7 cellular contexts compared by ENCODE assay signal in the genomic region with DNA sequence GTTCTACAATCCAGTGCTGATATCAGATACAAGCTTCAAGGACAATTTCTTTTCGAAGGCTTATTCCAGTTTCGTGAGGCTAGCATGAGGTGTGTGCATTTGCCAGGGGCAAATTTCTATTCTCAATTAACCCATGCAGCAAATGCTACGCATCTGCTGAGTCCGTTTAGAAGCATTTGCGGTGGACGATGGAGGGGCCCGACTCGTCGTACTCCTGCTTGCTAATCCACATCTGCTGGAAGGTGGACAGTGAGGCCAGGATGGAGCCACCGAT. TPM values are rescaled to one million over a fixed set of nuclear protein-coding genes. Genes with fewer than 3 reads are reported as not detected.
A peak's percentile ranks its signal among the peaks of the same experiment; 100 is the strongest.
DNase-seq lines count a peak whose midpoint lies in the region; FAIRE-seq and TF ChIP-seq lines count a peak whose summit lies in the region.

No MANE protein-coding gene starts in this region.

- H3K27ac Mint-ChIP-seq in activated naive CD8-positive, alpha-beta T cell = peak overlapping the region; percentile 95

- H3K36me3 Mint-ChIP-seq in activated naive CD8-positive, alpha-beta T cell = peaks cover 27% of the 10 kb centered on the region

- H3K9me3 ChIP-seq in HUES64 (ENCODE audit: insufficient read depth, low read depth, low read length) = no peaks in the 10 kb centered on the region
- peaks cover 2% of the 10 kb centered on the region for H3K9me3 ChIP-seq in keratinocyte (ENCODE audit: control insufficient read depth, low read depth, low read length)
- no peaks in the 10 kb centered on the region for H3K9me3 ChIP-seq in stomach

- H2AFZ ChIP-seq in keratinocyte (ENCODE audit: control insufficient read depth, low read length) = no peak overlapping the region

- H3K79me2 ChIP-seq in keratinocyte (ENCODE audit: control insufficient read depth, insufficient read depth, low read length) = peaks cover 26% of the 10 kb centered on the region

- peak overlapping the region; percentile 91; the same call in 1 of the 2 replicates for H3K27ac ChIP-seq in HUES64 (ENCODE audit: low read depth, low read length)
- peak overlapping the region; percentile 14 for H3K27ac ChIP-seq in keratinocyte (ENCODE audit: control insufficient read depth, insufficient read depth, low read length)
- peak overlapping the region; percentile 93 to 100 (median 100) for H3K27ac ChIP-seq in stomach

- DNase-seq in keratinocyte (ENCODE audit: low read depth, low spot score) = no peak
- DNase-seq in stomach = no peak
- DNase-seq in central memory CD4-positive, alpha-beta T cell = no peak
- no peak for DNase-seq in NCI-H2196 (lab: John Stamatoyannopoulos, UW; ENCODE audit: unreplicated experiment)
- DNase-seq in NCI-H1436 treated with DMSO at 0.1 percent for 48 hours (lab: John Stamatoyannopoulos, UW) = no peak

- H3K27me3 Mint-ChIP-seq in activated naive CD8-positive, alpha-beta T cell = no peaks in the 10 kb centered on the region

- intact Hi-C loops in stomach (cut with DNase I; ENCODE audit: low total_unique reads) = no loop called here

- peaks cover 36% of the 10 kb centered on the region for H3K36me3 ChIP-seq in HUES64 (ENCODE audit: insufficient read depth, low read length)
- peaks cover 20 to 29% of the 10 kb centered on the region in 2 experiments for H3K36me3 ChIP-seq in keratinocyte (ENCODE audit: control insufficient read depth in 2 of 2, extremely low read depth in 1 of 2, insufficient read depth in 2 of 2, low read length in 2 of 2)
- H3K36me3 ChIP-seq in stomach = peaks cover 29 to 40% (median 36%) of the 10 kb centered on the region in 4 donors

- H3K4me2 ChIP-seq in keratinocyte (ENCODE audit: control insufficient read depth, extremely low read depth, insufficient read depth, low read depth, low read length) = peak overlapping the region; percentile 87

- no peaks in the 10 kb centered on the region for H3K9me1 ChIP-seq in keratinocyte (ENCODE audit: control insufficient read depth, extremely low read depth, insufficient read depth, low read length)

- peak overlapping the region; percentile 96 for H3K4me3 Mint-ChIP-seq in activated naive CD8-positive, alpha-beta T cell

- no peaks in the 10 kb centered on the region for H3K9me3 Mint-ChIP-seq in activated naive CD8-positive, alpha-beta T cell (ENCODE audit: low read depth)

- peaks cover 22% of the 10 kb centered on the region for H3K4me1 Mint-ChIP-seq in activated naive CD8-positive, alpha-beta T cell (ENCODE audit: low read depth)

- TF ChIP-seq EP300 in stomach (IDR thresholded peaks at IDR 0.05) = no peak

- dilution Hi-C loops in keratinocyte (cut with MboI; ENCODE audit: extremely low pct_ligation_motif_present, low sequenced_read_pairs) = no loop called here

- H3K4me3 ChIP-seq in HUES64 (ENCODE audit: low read length) (peak overlapping the region; percentile 98), keratinocyte (ENCODE audit: control insufficient read depth in 2 of 3, extremely low read depth in 1 of 3, insufficient read depth in 2 of 3, low read depth in 1 of 3, low read length in 3 of 3) (peak overlapping the region; percentile 80 to 98 (median 97)), stomach (peak overlapping the region; percentile 79 to 97 (median 89))

- WGBS in HUES64 = 17% methylated on average over 10 of the region's 10 CpGs
- 0 to 4% (median 2%) methylated on average over 9 to 10 of the region's 10 CpGs for WGBS in stomach, 5 donors

- H4K20me1 ChIP-seq in keratinocyte (ENCODE audit: control insufficient read depth, extremely low read depth, insufficient read depth, low read length) = peaks cover 37% of the 10 kb centered on the region

- peak overlapping the region; percentile 98 for H3K9ac ChIP-seq in HUES64 (ENCODE audit: low read depth, low read length)
- H3K9ac ChIP-seq in keratinocyte (ENCODE audit: control insufficient read depth, extremely low read depth, insufficient read depth, low read length) = peak overlapping the region; percentile 79

- TF ChIP-seq CTCF in keratinocyte (optimal IDR thresholded peaks at IDR 0.05 in 1 of 3, IDR thresholded peaks at IDR 0.05 in 1 of 3, conservative IDR thresholded peaks at IDR 0.05 in 1 of 3; ENCODE audit: extremely low read depth in 1 of 3, insufficient read depth in 2 of 3, low read length in 3 of 3) (no peak), stomach (IDR thresholded peaks at IDR 0.05) (no peak)

- no peak for FAIRE-seq in keratinocyte (lab: Jason Lieb, UNC)

- H3K27me3 ChIP-seq in HUES64 (ENCODE audit: insufficient read depth, low read length) (no peaks in the 10 kb centered on the region), keratinocyte (ENCODE audit: control insufficient read depth, extremely low read depth, insufficient read depth, low read length) (no peaks in the 10 kb centered on the region), stomach (no peaks in the 10 kb centered on the region)

- no peak for TF ChIP-seq POLR2A in stomach (IDR thresholded peaks at IDR 0.05)

- peaks cover 2% of the 10 kb centered on the region; the same call in 1 of the 2 replicates for H3K4me1 ChIP-seq in HUES64 (ENCODE audit: insufficient read depth, low read length)
- H3K4me1 ChIP-seq in keratinocyte (ENCODE audit: control insufficient read depth, extremely low read depth, insufficient read depth, low read length) = peaks cover 6% of the 10 kb centered on the region
- H3K4me1 ChIP-seq in stomach = peaks cover 6 to 50% (median 32%) of the 10 kb centered on the region in 4 donors

RNA-seq across cellular contexts. Expression of gene ACTG1, which starts 2.1 kb away (rescaled TPM):
- 2,066 TPM for polyA plus RNA-seq in HUES64 (2013, experiment 1 of 2)
- 2,328 TPM for polyA plus RNA-seq in HUES64 (2013, experiment 2 of 2)
- 1,003 to 6,215 TPM (median 1,867 TPM) in 3 replicates for polyA plus RNA-seq in keratinocyte
- 5,158 TPM for polyA plus RNA-seq in keratinocyte (2011; ENCODE audit: low read depth)
- polyA plus RNA-seq in keratinocyte (2011; cell fraction: cytosol; rRNA removed) = 3,252 and 7,102 TPM in 2 replicates
- 2,825 and 3,350 TPM in 2 replicates for polyA plus RNA-seq in keratinocyte (2011; cell fraction: nucleus; rRNA removed)
- polyA plus RNA-seq in keratinocyte (2012; ENCODE audit: low replicate concordance) = 3,253 and 4,565 TPM in 2 replicates
- 1,155 to 10,422 TPM (median 1,781 TPM) in 3 replicates for polyA minus RNA-seq in keratinocyte
- polyA minus RNA-seq in keratinocyte (2011; cell fraction: cytosol; rRNA and poly(A)+ RNA removed) = 2,831 TPM
- polyA minus RNA-seq in keratinocyte (2011; cell fraction: nucleus; rRNA and poly(A)+ RNA removed) = 951 and 1,249 TPM in 2 replicates
- 1,000 to 10,000 TPM in 4 of 5 donors, 100 to 1,000 TPM in 1; 978 to 2,952 (median 1,777) TPM for total RNA-seq in stomach
- polyA plus RNA-seq in stomach = 1,000 to 10,000 TPM; 1,866 to 2,457 (median 2,070) TPM

RNA-seq across cellular contexts. Expression of gene FSCN2, which starts 17.7 kb away (rescaled TPM):
- not detected for polyA plus RNA-seq in HUES64 (2013, experiment 1 of 2)
- not detected for polyA plus RNA-seq in HUES64 (2013, experiment 2 of 2)
- polyA plus RNA-seq in keratinocyte = not detected in 3 replicates
- polyA plus RNA-seq in keratinocyte (2011; ENCODE audit: low read depth) = not detected
- polyA plus RNA-seq in keratinocyte (2011; cell fraction: cytosol; rRNA removed) = not detected in 2 replicates
- polyA plus RNA-seq in keratinocyte (2011; cell fraction: nucleus; rRNA removed) = 0.09 and 0.19 TPM in 2 replicates
- polyA plus RNA-seq in keratinocyte (2012; ENCODE audit: low replicate concordance) = not detected in 2 replicates
- polyA minus RNA-seq in keratinocyte = not detected in 3 replicates
- not detected for polyA minus RNA-seq in keratinocyte (2011; cell fraction: cytosol; rRNA and poly(A)+ RNA removed)
- 0.32 TPM in 1 of 2 replicates, not detected in the other for polyA minus RNA-seq in keratinocyte (2011; cell fraction: nucleus; rRNA and poly(A)+ RNA removed)
- total RNA-seq in stomach = 10 to 100 TPM in 1 of 5 donors, 1 to 10 TPM in 3, not detected in 1; 2.8 to 21.7 (median 6.2) TPM
- polyA plus RNA-seq in stomach = 1 to 10 TPM in 2 of 3 donors, under 1 TPM in 1; 0.90 to 2.7 (median 2.1) TPM

RNA-seq across cellular contexts. Expression of gene FAAP100, which starts 41.7 kb away (rescaled TPM):
- polyA plus RNA-seq in HUES64 (2013, experiment 1 of 2) = 22.5 TPM
- 20.7 TPM for polyA plus RNA-seq in HUES64 (2013, experiment 2 of 2)
- polyA plus RNA-seq in keratinocyte (3.8 to 7.4 TPM (median 6.9 TPM) in 3 replicates), stomach (10 to 100 TPM; 12.2 to 17.1 (median 17.0) TPM)
- 2.7 TPM for polyA plus RNA-seq in keratinocyte (2011; ENCODE audit: low read depth)
- polyA plus RNA-seq in keratinocyte (2011; cell fraction: cytosol; rRNA removed) = 3.7 and 9.0 TPM in 2 replicates
- 13.2 and 18.1 TPM in 2 replicates for polyA plus RNA-seq in keratinocyte (2011; cell fraction: nucleus; rRNA removed)
- polyA plus RNA-seq in keratinocyte (2012; ENCODE audit: low replicate concordance) = 8.1 and 11.7 TPM in 2 replicates
- polyA minus RNA-seq in keratinocyte = 6.2 to 11.1 TPM (median 10.2 TPM) in 3 replicates
- 16.1 TPM for polyA minus RNA-seq in keratinocyte (2011; cell fraction: cytosol; rRNA and poly(A)+ RNA removed)
- 14.0 and 14.1 TPM in 2 replicates for polyA minus RNA-seq in keratinocyte (2011; cell fraction: nucleus; rRNA and poly(A)+ RNA removed)
- total RNA-seq in stomach = 100 to 1,000 TPM in 1 of 5 donors, 10 to 100 TPM in 4; 11.9 to 130 (median 51.8) TPM

Comparison
In these comparisons a context has a peak if more than half of its experiments do, and no peak if none do; other contexts are left out.
1. H3K27ac ChIP-seq: peak in every context shown above with its lines; median percentile 100 in stomach; 91 in HUES64; 14 in keratinocyte.